Comparison of ENCODE assay signal across 26 cellular contexts in the genomic region with DNA sequence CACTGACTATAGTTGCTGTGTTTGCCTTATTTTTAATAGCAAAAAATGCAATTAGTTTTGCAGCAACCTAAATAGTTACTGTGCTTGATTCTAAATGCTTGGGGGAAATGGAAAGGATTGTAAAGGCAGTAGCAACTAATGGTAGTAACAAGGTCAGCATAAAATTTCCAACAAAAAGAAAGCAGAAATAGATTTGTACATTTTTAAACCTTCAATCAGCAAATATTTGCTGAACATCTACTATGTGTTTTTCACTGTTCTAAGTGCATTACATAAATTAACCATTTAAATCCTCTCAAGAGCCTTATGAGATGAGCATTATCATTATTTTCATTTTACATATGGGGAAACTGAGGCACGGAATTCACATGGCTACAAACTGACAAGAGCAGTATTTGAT.
"Had no signal": no experiment of that assay in that cellular context is flagged by ENCODE, and none has a peak within 500 bp of the region (broad histone marks: within the 10 kb centered on the region; RNA-seq: fewer than 3 reads in every experiment).

No MANE protein-coding gene starts in this region.

- H3K4me3 ChIP-seq: colonic mucosa, esophagus squamous epithelium, gastrocnemius medialis, heart right ventricle, left lung, lower lobe of right lung, mucosa of descending colon had no signal

- H3K9me3 ChIP-seq: colonic mucosa, esophagus squamous epithelium, gastrocnemius medialis, heart right ventricle, left lung, lower lobe of right lung, mucosa of descending colon had no signal

- DNase-seq: colonic mucosa; cortex of kidney; effector CD8-positive, alpha-beta T cell; effector memory CD8-positive, alpha-beta T cell; endodermal cell; erythroblast; esophagus squamous epithelium; foreskin fibroblast; foreskin melanocyte; gastrocnemius medialis; glutamatergic neuron; head of caudate nucleus; heart right ventricle; hippocampal formation; left cardiac atrium; left lung; left ventricle myocardium superior; lower lobe of right lung; mesenchymal stem cell; mucosa of descending colon; naive B cell had no signal

- ATAC-seq: effector memory CD8-positive, alpha-beta T cell; esophagus mucosa; gastrocnemius medialis; heart right ventricle; left cardiac atrium; left lung; left ventricle myocardium superior; lower lobe of right lung; mucosa of descending colon had no signal

- H3K27ac ChIP-seq: colonic mucosa, epithelial cell of prostate, esophagus squamous epithelium, gastrocnemius medialis, heart right ventricle, left lung, lower lobe of right lung had no signal

- H3K27me3 ChIP-seq: colonic mucosa, esophagus squamous epithelium, gastrocnemius medialis, left lung had no signal

- H3K4me1 ChIP-seq: colonic mucosa, gastrocnemius medialis, heart right ventricle, left lung, lower lobe of right lung had no signal

- H3K36me3 ChIP-seq: colonic mucosa, esophagus squamous epithelium, gastrocnemius medialis, heart right ventricle, left lung, lower lobe of right lung had no signal

- FAIRE-seq: endometrium, islet of Langerhans, keratinocyte had no signal
